ENCODE assay signal across 16 cellular contexts in genomic region chr19:38615007-38615581, GRCh38. TPM values are rescaled to one million over a fixed set of nuclear protein-coding genes. Genes with fewer than 3 reads are reported as not detected.
DNase-seq lines count a peak whose midpoint lies in the region; ATAC-seq and TF ChIP-seq lines count a peak whose summit lies in the region.
"Had no signal": no experiment of that assay in that cellular context is flagged by ENCODE, and none has a peak within 500 bp of the region (broad histone marks: within the 10 kb centered on the region; RNA-seq: fewer than 3 reads in every experiment).

No MANE protein-coding gene starts in this region.

- peaks cover 82% of the 10 kb centered on the region for H3K36me3 Mint-ChIP-seq in CD4-positive, alpha-beta T cell (ENCODE audit: low read depth)
- H3K36me3 Mint-ChIP-seq in activated T-helper 1 cell treated with anti-CD3 and anti-CD28 coated beads, Interleukin-12 subunit alpha, Interleukin-12 subunit beta, Interleukin-2, Interleukin-4 antibody, amounts not matched to agents 30 ng/mL and 10 ng/mL and 1 ng/mL, durations not matched to agents 14 hours and 24 hours and 36 hours (ENCODE audit: low read depth) = peaks cover 39% of the 10 kb centered on the region
- peaks cover 20 to 45% (median 28%) of the 10 kb centered on the region in 5 donors for H3K36me3 Mint-ChIP-seq in naive thymus-derived CD4-positive, alpha-beta T cell

- POLR2A ChIA-PET in CD4-positive, alpha-beta T cell (lab: Charles Lee) = interaction anchor here (0.8 to 1.2 kb wide), 2 partner anchors 51 to 212 kb away, joined by 3 to 5 read pairs; partner anchors contain the start of gene FAM98C
- POLR2A ChIA-PET in naive thymus-derived CD4-positive, alpha-beta T cell (lab: Charles Lee) = no interaction called here

- H3K4me1 Mint-ChIP-seq in CD4-positive, alpha-beta T cell (ENCODE audit: low read depth) = peaks cover 59% of the 10 kb centered on the region
- H3K4me1 Mint-ChIP-seq in activated T-helper 1 cell treated with anti-CD3 and anti-CD28 coated beads, Interleukin-12 subunit alpha, Interleukin-12 subunit beta, Interleukin-2, Interleukin-4 antibody, amounts not matched to agents 30 ng/mL and 10 ng/mL and 1 ng/mL, durations not matched to agents 14 hours and 24 hours and 36 hours (ENCODE audit: low read depth) = peaks cover 34% of the 10 kb centered on the region
- peaks cover 35 to 59% (median 49%) of the 10 kb centered on the region in 7 donors for H3K4me1 Mint-ChIP-seq in naive thymus-derived CD4-positive, alpha-beta T cell

- TF ChIP-seq EP300 in suprapubic skin (IDR thresholded peaks at IDR 0.05) = no peak

- H3K4me3 ChIP-seq in GM12864 (ENCODE audit: low read depth, low read length) = peak overlapping the region; percentile 27
- H3K4me3 ChIP-seq in naive thymus-derived CD4-positive, alpha-beta T cell (ENCODE audit: low read length) = no peak overlapping the region
- no peak overlapping the region for H3K4me3 ChIP-seq in suprapubic skin
- H3K4me3 ChIP-seq: heart right ventricle, prostate gland, testis had no signal

- CTCF ChIA-PET in CD4-positive, alpha-beta T cell (lab: Charles Lee) = interaction anchor here (0.7 to 2.1 kb wide), 2 partner anchors 12 to 212 kb away, joined by 4 to 5 read pairs; partner anchors contain the start of gene FAM98C
- CTCF ChIA-PET in naive thymus-derived CD4-positive, alpha-beta T cell (lab: Charles Lee) = no interaction called here

- H3K27me3 ChIP-seq in CD4-positive, alpha-beta T cell (ENCODE audit: control insufficient read depth, insufficient read depth, low read length) = no peaks in the 10 kb centered on the region
- no peaks in the 10 kb centered on the region for H3K27me3 ChIP-seq in naive thymus-derived CD4-positive, alpha-beta T cell (ENCODE audit: control insufficient read depth in 2 of 2, insufficient read depth in 2 of 2, low read length in 2 of 2)
- H3K27me3 ChIP-seq in suprapubic skin = no peaks in the 10 kb centered on the region
- H3K27me3 ChIP-seq: heart right ventricle, testis had no signal

- ATAC-seq in CD4-positive, alpha-beta T cell (ENCODE audit: poor library complexity) = no peak
- ATAC-seq in naive thymus-derived CD4-positive, alpha-beta T cell = no peak
- no peak for ATAC-seq in Right ventricle myocardium inferior
- ATAC-seq: esophagus mucosa, heart right ventricle had no signal

- no peaks in the 10 kb centered on the region for H3K9me3 ChIP-seq in CD4-positive, alpha-beta T cell (ENCODE audit: control insufficient read depth, low read length)
- no peaks in the 10 kb centered on the region for H3K9me3 ChIP-seq in naive thymus-derived CD4-positive, alpha-beta T cell (ENCODE audit: control insufficient read depth in 2 of 3, low read length in 3 of 3)
- H3K9me3 ChIP-seq in suprapubic skin = no peaks in the 10 kb centered on the region
- H3K9me3 ChIP-seq: heart right ventricle, prostate gland, testis had no signal

- intact Hi-C loops in CD4-positive, alpha-beta T cell (cut with DNase I, micrococcal nuclease) = loop anchor here (5.0 to 10.0 kb wide), 6 partner anchors 68 to 710 kb away; partner anchors contain the start of genes FAM98C (in 2 of the 2), MRPS12 (in 1 of the 2), SARS2 (in 1 of the 2) and SIPA1L3 (in 1 of the 2)
- intact Hi-C loops in activated T-helper 1 cell treated with anti-CD3 and anti-CD28 coated beads, Interleukin-12 subunit alpha, Interleukin-12 subunit beta, Interleukin-2, Interleukin-4 antibody, amounts not matched to agents 30 ng/mL and 10 ng/mL and 1 ng/mL, durations not matched to agents 14 hours and 24 hours and 36 hours (cut with micrococcal nuclease) = loop anchor here (10.0 kb wide), 1 partner anchor 710 kb away; the partner anchor contains the start of genes SIPA1L3 and WDR87
- intact Hi-C loops in naive thymus-derived CD4-positive, alpha-beta T cell (cut with micrococcal nuclease) = loop anchor here (5.0 to 10.0 kb wide), 5 partner anchors 58 to 568 kb away; partner anchors contain the start of genes KCNK6 (in 1 of the 2) and YIF1B (in 1 of the 2)
- intact Hi-C loops in Right ventricle myocardium inferior (cut with DNase I) = loop anchor here (5.0 kb wide), 1 partner anchor 282 kb away; the partner anchor contains the start of genes NFKBIB and SIRT2

- no peak overlapping the region for H3K27ac ChIP-seq in CD4-positive, alpha-beta T cell (ENCODE audit: low read depth, low read length)
- H3K27ac ChIP-seq in naive thymus-derived CD4-positive, alpha-beta T cell (ENCODE audit: low read depth, low read length) = no peak overlapping the region
- H3K27ac ChIP-seq in suprapubic skin = no peak overlapping the region
- H3K27ac ChIP-seq: C4-2B, heart right ventricle, prostate gland, testis had no signal

- DNase-seq in CD4-positive, alpha-beta T cell = no peak
- DNase-seq in GM12864 (ENCODE audit: low read depth) (no peak), NCI-H1930 (lab: John Stamatoyannopoulos, UW) (no peak), suprapubic skin (ENCODE audit: low spot score in 2 of 2) (no peak), Right ventricle myocardium inferior (ENCODE audit: missing footprints) (no peak)
- no peak for DNase-seq in activated T-helper 1 cell treated with anti-CD3 and anti-CD28 coated beads, Interleukin-12 subunit alpha, Interleukin-12 subunit beta, Interleukin-2, Interleukin-4 antibody, amounts not matched to agents 30 ng/mL and 10 ng/mL and 1 ng/mL, durations not matched to agents 14 hours and 24 hours and 36 hours (ENCODE audit: low spot score)
- DNase-seq in naive thymus-derived CD4-positive, alpha-beta T cell = no peak
- DNase-seq: heart right ventricle, NCI-H2107, NCI-H69, RPMI8226, T1000, testis had no signal

- peak overlapping the region; percentile 78 for H3K27ac Mint-ChIP-seq in CD4-positive, alpha-beta T cell
- peak overlapping the region; percentile 53 for H3K27ac Mint-ChIP-seq in activated T-helper 1 cell treated with anti-CD3 and anti-CD28 coated beads, Interleukin-12 subunit alpha, Interleukin-12 subunit beta, Interleukin-2, Interleukin-4 antibody, amounts not matched to agents 30 ng/mL and 10 ng/mL and 1 ng/mL, durations not matched to agents 14 hours and 24 hours and 36 hours
- peak overlapping the region in 5 of 9 donors; percentile 19 to 86 (median 74) for H3K27ac Mint-ChIP-seq in naive thymus-derived CD4-positive, alpha-beta T cell

- H3K36me3 ChIP-seq in naive thymus-derived CD4-positive, alpha-beta T cell (ENCODE audit: control insufficient read depth in 2 of 3, insufficient read depth in 3 of 3, low read length in 3 of 3) = peaks cover 6 to 44% (median 9%) of the 10 kb centered on the region in 3 experiments
- H3K36me3 ChIP-seq in suprapubic skin = no peaks in the 10 kb centered on the region
- H3K36me3 ChIP-seq: prostate gland had no signal

- TF ChIP-seq POLR2A in suprapubic skin (IDR thresholded peaks at IDR 0.05) = no peak

- peaks cover 32 to 36% of the 10 kb centered on the region in 2 donors for H3K4me1 ChIP-seq in naive thymus-derived CD4-positive, alpha-beta T cell (ENCODE audit: control insufficient read depth in 2 of 2, insufficient read depth in 2 of 2, low read length in 2 of 2)
- peaks cover 19% of the 10 kb centered on the region for H3K4me1 ChIP-seq in suprapubic skin

- no peak for TF ChIP-seq CTCF in CD4-positive, alpha-beta T cell (IDR thresholded peaks at IDR 0.05)
- TF ChIP-seq CTCF in GM12864 (IDR thresholded peaks at IDR 0.05; ENCODE audit: low read depth, low read length, missing control alignments) (no peak), suprapubic skin (IDR thresholded peaks at IDR 0.05) (no peak)

- no peaks in the 10 kb centered on the region for H3K27me3 Mint-ChIP-seq in CD4-positive, alpha-beta T cell
- H3K27me3 Mint-ChIP-seq in activated T-helper 1 cell treated with anti-CD3 and anti-CD28 coated beads, Interleukin-12 subunit alpha, Interleukin-12 subunit beta, Interleukin-2, Interleukin-4 antibody, amounts not matched to agents 30 ng/mL and 10 ng/mL and 1 ng/mL, durations not matched to agents 14 hours and 24 hours and 36 hours (ENCODE audit: insufficient read depth) = no peaks in the 10 kb centered on the region
- no peaks in the 10 kb centered on the region for H3K27me3 Mint-ChIP-seq in naive thymus-derived CD4-positive, alpha-beta T cell

- H3K9me3 Mint-ChIP-seq in CD4-positive, alpha-beta T cell = no peaks in the 10 kb centered on the region
- no peaks in the 10 kb centered on the region for H3K9me3 Mint-ChIP-seq in activated T-helper 1 cell treated with anti-CD3 and anti-CD28 coated beads, Interleukin-12 subunit alpha, Interleukin-12 subunit beta, Interleukin-2, Interleukin-4 antibody, amounts not matched to agents 30 ng/mL and 10 ng/mL and 1 ng/mL, durations not matched to agents 14 hours and 24 hours and 36 hours
- H3K9me3 Mint-ChIP-seq in naive thymus-derived CD4-positive, alpha-beta T cell = no peaks in the 10 kb centered on the region

- 67% methylated on average over 7 of the region's 7 CpGs for WGBS in suprapubic skin

- H3K4me3 Mint-ChIP-seq in CD4-positive, alpha-beta T cell = peak overlapping the region; percentile 91
- H3K4me3 Mint-ChIP-seq in activated T-helper 1 cell treated with anti-CD3 and anti-CD28 coated beads, Interleukin-12 subunit alpha, Interleukin-12 subunit beta, Interleukin-2, Interleukin-4 antibody, amounts not matched to agents 30 ng/mL and 10 ng/mL and 1 ng/mL, durations not matched to agents 14 hours and 24 hours and 36 hours = peak overlapping the region; percentile 59
- peak overlapping the region; percentile 11 to 95 (median 67) for H3K4me3 Mint-ChIP-seq in naive thymus-derived CD4-positive, alpha-beta T cell

RNA-seq across cellular contexts. Expression of gene MAP4K1, which starts 2.7 kb away (rescaled TPM):
- total RNA-seq in CD4-positive, alpha-beta T cell = 100 to 1,000 TPM; 173 to 185 TPM
- total RNA-seq in activated T-helper 1 cell treated with anti-CD3 and anti-CD28 coated beads, Interleukin-12 subunit alpha, Interleukin-12 subunit beta, Interleukin-2, Interleukin-4 antibody, amounts not matched to agents 30 ng/mL and 10 ng/mL and 1 ng/mL, durations not matched to agents 14 hours and 24 hours and 36 hours = 159 and 182 TPM in 2 replicates
- total RNA-seq in naive thymus-derived CD4-positive, alpha-beta T cell = 100 to 1,000 TPM; 200 to 287 (median 235) TPM
- 100 to 1,000 TPM in 1 of 2 donors, 10 to 100 TPM in 1; 79.0 to 120 TPM for polyA plus RNA-seq in naive thymus-derived CD4-positive, alpha-beta T cell
- total RNA-seq in suprapubic skin (1 to 10 TPM in 3 of 4 donors, under 1 TPM in 1; 0.68 to 2.8 (median 1.8) TPM), Right ventricle myocardium inferior (3.1 TPM)

RNA-seq across cellular contexts. Expression of gene EIF3K, which starts 3.9 kb away (rescaled TPM):
- 100 to 1,000 TPM; 309 to 322 TPM for total RNA-seq in CD4-positive, alpha-beta T cell
- 309 and 326 TPM in 2 replicates for total RNA-seq in activated T-helper 1 cell treated with anti-CD3 and anti-CD28 coated beads, Interleukin-12 subunit alpha, Interleukin-12 subunit beta, Interleukin-2, Interleukin-4 antibody, amounts not matched to agents 30 ng/mL and 10 ng/mL and 1 ng/mL, durations not matched to agents 14 hours and 24 hours and 36 hours
- 100 to 1,000 TPM; 294 to 405 (median 337) TPM for total RNA-seq in naive thymus-derived CD4-positive, alpha-beta T cell
- 100 to 1,000 TPM; 424 to 437 TPM for polyA plus RNA-seq in naive thymus-derived CD4-positive, alpha-beta T cell
- total RNA-seq in suprapubic skin (100 to 1,000 TPM; 274 to 587 (median 557) TPM), Right ventricle myocardium inferior (660 TPM)

RNA-seq across cellular contexts. Expression of gene ACTN4, which starts 32.4 kb away (rescaled TPM):
- total RNA-seq in CD4-positive, alpha-beta T cell = 10 to 100 TPM; 70.3 to 84.0 TPM
- 281 and 287 TPM in 2 replicates for total RNA-seq in activated T-helper 1 cell treated with anti-CD3 and anti-CD28 coated beads, Interleukin-12 subunit alpha, Interleukin-12 subunit beta, Interleukin-2, Interleukin-4 antibody, amounts not matched to agents 30 ng/mL and 10 ng/mL and 1 ng/mL, durations not matched to agents 14 hours and 24 hours and 36 hours
- 100 to 1,000 TPM in 2 of 5 experiments, 10 to 100 TPM in 3; 49.2 to 355 (median 54.4) TPM for total RNA-seq in naive thymus-derived CD4-positive, alpha-beta T cell
- 1 to 10 TPM; 2.8 to 3.9 TPM for polyA plus RNA-seq in naive thymus-derived CD4-positive, alpha-beta T cell
- total RNA-seq in suprapubic skin (100 to 1,000 TPM; 475 to 520 (median 507) TPM), Right ventricle myocardium inferior (145 TPM)

Comparison
In these comparisons a context has a peak if more than half of its experiments do, and no peak if none do; other contexts are left out.
1. RNA of gene MAP4K1, which starts 2.7 kb away (total RNA-seq): 200 to 287 TPM in naive thymus-derived CD4-positive, alpha-beta T cell, 173 to 185 TPM in CD4-positive, alpha-beta T cell and 159 to 182 TPM in activated T-helper 1 cell treated with anti-CD3 and anti-CD28 coated beads, Interleukin-12 subunit alpha, Interleukin-12 subunit beta, Interleukin-2, Interleukin-4 antibody, amounts not matched to agents 30 ng/mL and 10 ng/mL and 1 ng/mL, durations not matched to agents 14 hours and 24 hours and 36 hours; 3.1 TPM in Right ventricle myocardium inferior (single experiment) and 0.68 to 2.8 TPM in suprapubic skin; every median in the first group is over 10 times any median in the second.
2. Peak in every context shown above with its lines, with median percentiles within 50 percentile points of each other: H3K27ac Mint-ChIP-seq and H3K4me3 Mint-ChIP-seq.